9 cellular contexts compared by ENCODE assay signal in the genomic region with DNA sequence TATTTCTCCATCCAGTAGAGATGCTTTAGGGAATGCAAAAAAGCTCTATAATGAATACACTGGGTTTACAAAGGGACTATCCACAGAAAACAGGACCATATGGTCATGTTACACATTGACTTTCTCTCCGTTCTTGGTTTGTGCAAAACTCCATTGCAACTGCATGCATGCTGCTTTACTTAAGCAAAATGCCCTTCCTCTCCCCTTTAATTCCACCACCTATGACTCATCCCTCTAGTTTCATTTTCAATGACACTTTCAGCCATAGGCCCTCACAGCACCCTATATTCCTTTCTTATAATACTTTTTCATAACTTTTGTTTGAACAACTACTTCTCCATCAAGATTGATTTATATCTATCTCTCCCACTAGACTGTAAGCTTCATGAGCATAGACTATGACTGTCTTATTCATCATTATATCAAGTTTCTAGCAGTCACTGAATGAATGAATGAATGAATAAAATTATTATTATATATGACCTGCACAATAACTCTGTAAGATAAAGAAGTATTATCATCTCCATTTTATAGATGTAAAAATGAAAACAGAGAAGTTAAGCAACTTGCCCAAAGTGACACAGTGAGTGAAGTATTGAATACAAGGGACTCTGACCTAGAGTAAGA.
A peak's percentile ranks its signal among the peaks of the same experiment; 100 is the strongest.
DNase-seq lines count a peak whose midpoint lies in the region; ATAC-seq and TF ChIP-seq lines count a peak whose summit lies in the region.
"Had no signal": no experiment of that assay in that cellular context is flagged by ENCODE, and none has a peak within 500 bp of the region (broad histone marks: within the 10 kb centered on the region; RNA-seq: fewer than 3 reads in every experiment).

No MANE protein-coding gene starts in this region.

- intact Hi-C loops in MCF 10A (cut with micrococcal nuclease) = no loop called here
- intact Hi-C loops in breast epithelium (cut with DNase I; ENCODE audit: low total_unique reads) = no loop called here

- H3K9me3 ChIP-seq in breast epithelium (no peaks in the 10 kb centered on the region), adipocyte (ENCODE audit: control insufficient read depth, low read length) (no peaks in the 10 kb centered on the region)

- H3K27ac Mint-ChIP-seq in MCF 10A (ENCODE audit: low read depth, unreplicated experiment) (no peak overlapping the region), type B pancreatic cell (peak overlapping the region; percentile 8)
- H3K27ac Mint-ChIP-seq: CD4-positive, CD25-positive, alpha-beta regulatory T cell had no signal

- H3K27ac ChIP-seq in breast epithelium = no peak overlapping the region

- no peaks in the 10 kb centered on the region for H3K4me1 ChIP-seq in breast epithelium
- H3K4me1 ChIP-seq in adipocyte (ENCODE audit: control insufficient read depth, insufficient read depth, low read length) = peaks cover 13% of the 10 kb centered on the region

- H3K36me3 Mint-ChIP-seq in MCF 10A (ENCODE audit: insufficient read depth, unreplicated experiment) (no peaks in the 10 kb centered on the region), type B pancreatic cell (no peaks in the 10 kb centered on the region)
- H3K36me3 Mint-ChIP-seq: CD4-positive, CD25-positive, alpha-beta regulatory T cell had no signal

- no TSS peak for BruUV-seq in MCF 10A (replicated peaks; lab: Mats Ljungman, UMichigan)

- peak; percentile 50 for DNase-seq in MCF 10A (ENCODE audit: unreplicated experiment)
- DNase-seq in breast epithelium (ENCODE audit: low spot score in 2 of 2) = no peak
- peak; percentile 79 for DNase-seq in adipocyte (ENCODE audit: low read depth)
- no peak for DNase-seq in type B pancreatic cell (ENCODE audit: extremely low spot score, unreplicated experiment)
- no peak for DNase-seq in activated T-cell treated with anti-CD3 and anti-CD28 coated beads, Interleukin-2, amount 50 U/mL, for 48 hours
- DNase-seq in islet precursor cell = no peak
- DNase-seq in NCI-H82 (lab: John Stamatoyannopoulos, UW) = no peak

- CTCF ChIA-PET in MCF 10A (lab: Yijun Ruan, JAX) = interaction anchor here (0.6 to 0.7 kb wide), 2 partner anchors 8 to 508 kb away, joined by 3 read pairs; no protein-coding TSS in a partner anchor

- ATAC-seq in HG03097 (IDR thresholded peaks at IDR 0.05; ENCODE audit: low FRiP score, unreplicated experiment) = peak; percentile 97

- TF ChIP-seq CTCF in MCF 10A (IDR thresholded peaks at IDR 0.05; ENCODE audit: unreplicated experiment) (no peak), breast epithelium (IDR thresholded peaks at IDR 0.05) (no peak), type B pancreatic cell (conservative IDR thresholded peaks at IDR 0.05) (no peak)

- H3K4me3 ChIP-seq in breast epithelium = no peak overlapping the region
- no peak overlapping the region for H3K4me3 ChIP-seq in adipocyte (ENCODE audit: low read length)

- no peaks in the 10 kb centered on the region for H3K9me3 Mint-ChIP-seq in MCF 10A (ENCODE audit: unreplicated experiment)
- H3K9me3 Mint-ChIP-seq in type B pancreatic cell = no peaks in the 10 kb centered on the region

- H3K27me3 Mint-ChIP-seq in MCF 10A (ENCODE audit: insufficient read depth, unreplicated experiment) = no peaks in the 10 kb centered on the region
- no peaks in the 10 kb centered on the region for H3K27me3 Mint-ChIP-seq in type B pancreatic cell
- H3K27me3 Mint-ChIP-seq: CD4-positive, CD25-positive, alpha-beta regulatory T cell had no signal

- H3K27me3 ChIP-seq in breast epithelium (no peaks in the 10 kb centered on the region), adipocyte (replicated peaks; ENCODE audit: control insufficient read depth, insufficient read depth, low read length) (no peaks in the 10 kb centered on the region)

- H3K4me1 Mint-ChIP-seq in MCF 10A (ENCODE audit: insufficient read depth, unreplicated experiment) = peaks cover 12% of the 10 kb centered on the region
- peaks cover 38% of the 10 kb centered on the region for H3K4me1 Mint-ChIP-seq in type B pancreatic cell (ENCODE audit: unreplicated experiment)
- H3K4me1 Mint-ChIP-seq: CD4-positive, CD25-positive, alpha-beta regulatory T cell had no signal

- POLR2A ChIA-PET in MCF 10A (lab: Yijun Ruan, JAX) = interaction anchor here (1.4 to 1.8 kb wide), 2 partner anchors 10 to 46 kb away, joined by 3 read pairs; no protein-coding TSS in a partner anchor

- TF ChIP-seq POLR2A in breast epithelium (IDR thresholded peaks at IDR 0.05) = no peak

- H3K4me3 Mint-ChIP-seq in MCF 10A (ENCODE audit: unreplicated experiment) = no peak overlapping the region
- H3K4me3 Mint-ChIP-seq in type B pancreatic cell = peak overlapping the region; percentile 35
- H3K4me3 Mint-ChIP-seq: CD4-positive, CD25-positive, alpha-beta regulatory T cell had no signal

- H3K9ac ChIP-seq in adipocyte (ENCODE audit: low read length) = no peak overlapping the region

- H3K36me3 ChIP-seq in breast epithelium (no peaks in the 10 kb centered on the region), adipocyte (ENCODE audit: control insufficient read depth, insufficient read depth, low read length, severe bottlenecking) (no peaks in the 10 kb centered on the region)

Comparison
In these comparisons a context has a peak if more than half of its experiments do, and no peak if none do; other contexts are left out.
1. DNase-seq: peak in MCF 10A (single experiment) and adipocyte (single experiment); none in breast epithelium (0 of 2), type B pancreatic cell (single experiment), activated T-cell treated with anti-CD3 and anti-CD28 coated beads, Interleukin-2, amount 50 U/mL, for 48 hours (0 of 2), islet precursor cell (single experiment) and NCI-H82 (single experiment).